ENCODE assay signal across 17 cellular contexts in the genomic region with DNA sequence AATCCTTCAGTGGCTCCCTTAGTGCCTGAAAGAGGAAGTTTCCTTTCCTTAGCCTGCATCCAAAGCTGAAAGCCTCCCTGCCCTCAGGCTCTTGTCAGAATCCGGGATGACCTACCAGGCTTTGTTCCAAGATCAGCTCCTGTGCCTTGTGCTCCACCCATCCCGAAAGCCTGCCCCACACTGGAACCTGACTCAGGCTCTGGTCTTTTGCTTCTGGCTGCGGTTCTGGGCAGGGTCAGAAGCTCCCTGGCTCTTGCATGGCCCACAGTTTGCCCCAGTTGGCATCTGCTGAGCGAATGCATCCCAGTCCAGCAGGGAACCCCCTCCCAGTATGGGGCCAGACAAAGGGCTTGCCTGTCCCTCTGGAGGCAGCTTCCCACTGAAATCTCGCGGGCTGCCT. TPM values are rescaled to one million over a fixed set of nuclear protein-coding genes. Genes with fewer than 3 reads are reported as not detected.
DNase-seq lines count a peak whose midpoint lies in the region; ATAC-seq and TF ChIP-seq lines count a peak whose summit lies in the region.
"Had no signal": no experiment of that assay in that cellular context is flagged by ENCODE, and none has a peak within 500 bp of the region (broad histone marks: within the 10 kb centered on the region; RNA-seq: fewer than 3 reads in every experiment).

No MANE protein-coding gene starts in this region.

- TF ChIP-seq CTCF in heart left ventricle (IDR thresholded peaks at IDR 0.05): no peak
- TF ChIP-seq CTCF in right atrium auricular region (IDR thresholded peaks at IDR 0.05): no peak
- TF ChIP-seq CTCF in PC-9 (conservative IDR thresholded peaks at IDR 0.05): no peak
- no peak for TF ChIP-seq CTCF in fibroblast of the aortic adventitia (IDR thresholded peaks at IDR 0.05; ENCODE audit: insufficient read depth, low read length)
- TF ChIP-seq CTCF in omental fat pad (IDR thresholded peaks at IDR 0.05): no peak

- H3K27ac ChIP-seq in heart left ventricle: no peak overlapping the region
- no peak overlapping the region for H3K27ac ChIP-seq in right atrium auricular region
- H3K27ac ChIP-seq in PC-9: no peak overlapping the region
- H3K27ac ChIP-seq: epithelial cell of prostate, neutrophil had no signal

- H3F3A ChIP-seq in PC-9 (ENCODE audit: insufficient read depth, low read depth): peaks cover 19% of the 10 kb centered on the region

- peak overlapping the region; percentile 51 for H3K4me2 ChIP-seq in PC-9
- H3K4me2 ChIP-seq: smooth muscle cell had no signal

- no peaks in the 10 kb centered on the region for H3K79me2 ChIP-seq in PC-9 (ENCODE audit: low read depth)

- H3K36me3 ChIP-seq in heart left ventricle: no peaks in the 10 kb centered on the region
- H3K36me3 ChIP-seq in right atrium auricular region: no peaks in the 10 kb centered on the region
- no peaks in the 10 kb centered on the region for H3K36me3 ChIP-seq in PC-9 (ENCODE audit: low read depth)
- H3K36me3 ChIP-seq: neutrophil had no signal

- no TSS peak for BruUV-seq in PC-9 (replicated peaks; lab: Mats Ljungman, UMichigan)

- intact Hi-C loops in heart left ventricle (cut with DNase I) (no loop called here), PC-9 (cut with micrococcal nuclease; ENCODE audit: unreplicated experiment) (no loop called here)

- WGBS in heart left ventricle, 4 donors: 49 to 64% (median 52%) methylated on average over 4 to 6 of the region's 6 CpGs

- DNase-seq in heart left ventricle (peak in 1 of 5 donors; percentile 47), right atrium auricular region (ENCODE audit: low spot score) (no peak), PC-9 (peak; percentile 72 to 84), fibroblast of the aortic adventitia (ENCODE audit: low read depth) (peak; percentile 50), superior temporal gyrus (ENCODE audit: extremely low spot score) (peak; percentile 28), omental fat pad (ENCODE audit: low spot score) (no peak)
- no peak for DNase-seq in stimulated activated CD8-positive, alpha-beta memory T cell treated with anti-CD3 and anti-CD28 coated beads, Interleukin-4, amount 100 ng/mL, for 48 hours
- DNase-seq in stimulated activated naive CD8-positive, alpha-beta T cell treated with anti-CD3 and anti-CD28 coated beads, Interleukin-15, Interleukin-2, amounts not matched to agents 100 U/mL and 50 U/mL, for 24 hours: no peak
- DNase-seq: activated T-cell treated with anti-CD3 and anti-CD28 coated beads, Interleukin-2, amount 50 U/mL, for 1 hour; DMS 273 treated with DMSO at 0.1 percent for 48 hours; NCI-H1092; NCI-H2227 treated with DMSO at 0.1 percent for 48 hours; OCI-M1 had no signal

- H3K4me3 ChIP-seq in heart left ventricle (no peak overlapping the region), right atrium auricular region (no peak overlapping the region), PC-9 (no peak overlapping the region), fibroblast of the aortic adventitia (ENCODE audit: low read depth, low read length) (no peak overlapping the region)
- H3K4me3 ChIP-seq: smooth muscle cell had no signal

- ATAC-seq in heart left ventricle (peak; percentile 24 to 61 (median 36)), omental fat pad (ENCODE audit: low FRiP score) (no peak)
- ATAC-seq in stimulated activated naive CD8-positive, alpha-beta T cell treated with anti-CD3 and anti-CD28 coated beads, Interleukin-15, Interleukin-2, amounts not matched to agents 100 U/mL and 50 U/mL, for 24 hours: no peak
- ATAC-seq: activated CD4-positive, CD25-positive, alpha-beta regulatory T cell treated with anti-CD3 and anti-CD28 coated beads, Interleukin-2, amount 50 U/mL, for 24 hours had no signal

- POLR2A ChIA-PET in PC-9 (lab: Charles Lee; ENCODE audit: unreplicated experiment): interaction anchor here (0.5 to 0.6 kb wide), 2 partner anchors 16 to 335 kb away, joined by 3 to 5 read pairs; no protein-coding TSS in a partner anchor

- no peaks in the 10 kb centered on the region; the same call in 1 of the 2 replicates for H3K9me2 ChIP-seq in PC-9 (ENCODE audit: insufficient read depth)

- CTCF ChIA-PET in PC-9 (lab: Charles Lee): interaction anchor here (0.5 kb wide), 1 partner anchor 63 kb away, joined by 4 read pairs; no protein-coding TSS in a partner anchor

- H4K20me1 ChIP-seq in PC-9 (ENCODE audit: insufficient read depth): no peaks in the 10 kb centered on the region

- H3K9me3 ChIP-seq in heart left ventricle (no peaks in the 10 kb centered on the region), right atrium auricular region (no peaks in the 10 kb centered on the region), PC-9 (ENCODE audit: insufficient read depth, low read depth) (no peaks in the 10 kb centered on the region)
- H3K9me3 ChIP-seq: neutrophil had no signal

- H3K4me1 ChIP-seq in heart left ventricle (peaks cover 0 to 7% (median 0%) of the 10 kb centered on the region in 12 donors), right atrium auricular region (no peaks in the 10 kb centered on the region), PC-9 (replicated peaks; ENCODE audit: insufficient read depth) (peaks cover 49% of the 10 kb centered on the region)

- H3K27me3 ChIP-seq in heart left ventricle (no peaks in the 10 kb centered on the region), right atrium auricular region (no peaks in the 10 kb centered on the region), PC-9 (ENCODE audit: insufficient read depth, low read depth) (no peaks in the 10 kb centered on the region)
- H3K27me3 ChIP-seq: neutrophil had no signal

- no peak overlapping the region for H2AFZ ChIP-seq in PC-9

- TF ChIP-seq POLR2A in heart left ventricle (IDR thresholded peaks at IDR 0.05): no peak

RNA-seq across cellular contexts. Expression of a gene that starts 25.9 kb away (rescaled TPM):
- 1 to 10 TPM in 4 of 9 donors, under 1 TPM in 4, not detected in 1; 0.32 to 7.7 (median 1.4) TPM for total RNA-seq in heart left ventricle
- polyA plus RNA-seq in heart left ventricle: under 1 TPM; 0.23 to 0.54 TPM
- total RNA-seq in right atrium auricular region: 1 to 10 TPM; 1.3 to 3.6 TPM
- 78.7 and 100 TPM in 2 replicates for total RNA-seq in PC-9 (2021)
- total RNA-seq in fibroblast of the aortic adventitia (ENCODE audit: low replicate concordance): 4.0 and 48.6 TPM in 2 replicates
- 1 to 10 TPM; 1.6 to 3.8 (median 1.7) TPM for total RNA-seq in omental fat pad

Comparison
In these comparisons a context has a peak if more than half of its experiments do, and no peak if none do; other contexts are left out.
1. ATAC-seq: peak in heart left ventricle (4 of 4); none in stimulated activated naive CD8-positive, alpha-beta T cell treated with anti-CD3 and anti-CD28 coated beads, Interleukin-15, Interleukin-2, amounts not matched to agents 100 U/mL and 50 U/mL, for 24 hours (single experiment) and omental fat pad (single experiment).
2. DNase-seq: peak in PC-9 (2 of 2), fibroblast of the aortic adventitia (single experiment) and superior temporal gyrus (single experiment); none in right atrium auricular region (single experiment), stimulated activated CD8-positive, alpha-beta memory T cell treated with anti-CD3 and anti-CD28 coated beads, Interleukin-4, amount 100 ng/mL, for 48 hours (single experiment), stimulated activated naive CD8-positive, alpha-beta T cell treated with anti-CD3 and anti-CD28 coated beads, Interleukin-15, Interleukin-2, amounts not matched to agents 100 U/mL and 50 U/mL, for 24 hours (single experiment) and omental fat pad (single experiment).